15 cellular contexts compared by ENCODE assay signal in the genomic region with DNA sequence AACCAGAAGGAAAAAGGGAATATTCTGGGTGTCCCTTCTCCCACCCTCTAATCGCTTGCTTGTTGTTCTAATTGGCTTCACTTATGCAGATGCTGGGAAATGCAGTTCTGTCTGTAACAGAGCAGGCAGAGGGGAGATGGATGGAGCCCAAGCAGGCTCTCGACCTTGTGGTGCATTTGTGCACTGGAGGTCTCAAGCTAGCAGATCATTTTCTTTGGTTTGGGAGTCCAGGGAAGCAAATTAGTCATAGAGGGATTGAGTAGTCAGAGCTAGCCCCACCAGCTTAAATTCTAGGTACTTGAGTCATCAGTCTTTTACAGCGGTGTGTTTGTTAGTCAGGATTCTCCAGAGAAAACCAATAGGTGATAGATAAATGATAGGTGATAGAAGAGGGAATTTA.
DNase-seq lines count a peak whose midpoint lies in the region; FAIRE-seq and TF ChIP-seq lines count a peak whose summit lies in the region.
"Had no signal": no experiment of that assay in that cellular context is flagged by ENCODE, and none has a peak within 500 bp of the region (broad histone marks: within the 10 kb centered on the region; RNA-seq: fewer than 3 reads in every experiment).

No MANE protein-coding gene starts in this region.

- H3K9me3 Mint-ChIP-seq in brain = peaks cover 0 to 5% (median 2%) of the 10 kb centered on the region in 5 experiments
- H3K9me3 Mint-ChIP-seq: activated B cell treated with CpG ODN at 0.5 μM for 24 hours; activated T-helper 2 cell treated with anti-CD3 and anti-CD28 coated beads, Interferon-gamma antibody, Interleukin-2, Interleukin-4, amounts not matched to agents 10 μg/mL and 5 μg/mL and 100 μg/mL, durations not matched to agents 14 hours and 24 hours and 36 hours; CD4-positive, alpha-beta T cell had no signal

- H3K27ac Mint-ChIP-seq in brain = peak overlapping the region in 3 of 5 experiments; percentile 35 to 90 (median 65)
- H3K27ac Mint-ChIP-seq: activated B cell treated with CpG ODN at 0.5 μM for 24 hours; activated T-helper 2 cell treated with anti-CD3 and anti-CD28 coated beads, Interferon-gamma antibody, Interleukin-2, Interleukin-4, amounts not matched to agents 10 μg/mL and 5 μg/mL and 100 μg/mL, durations not matched to agents 14 hours and 24 hours and 36 hours; CD4-positive, alpha-beta T cell had no signal

- no peak for FAIRE-seq in GM12891 (lab: Jason Lieb, UNC)

- H3K27me3 Mint-ChIP-seq in brain = peaks cover 22% of the 10 kb centered on the region

- peaks cover 53% of the 10 kb centered on the region for H3K4me1 Mint-ChIP-seq in brain
- H3K4me1 Mint-ChIP-seq: activated B cell treated with CpG ODN at 0.5 μM for 24 hours had no signal

- no peak for TF ChIP-seq CTCF in brain (conservative IDR thresholded peaks at IDR 0.05)

- TF ChIP-seq POLR2A in GM12891 (IDR thresholded peaks at IDR 0.05; ENCODE audit: low read depth, low read length) = no peak

- DNase-seq in AG08395 (ENCODE audit: low spot score) (peak; percentile 90), HT1080 (ENCODE audit: low read depth) (peak; percentile 97), kidney glomerular epithelial cell (lab: John Stamatoyannopoulos, UW) (peak; percentile 90), KG1 (lab: John Stamatoyannopoulos, UW) (no peak), GM12891 (ENCODE audit: insufficient read length, low spot score) (no peak), amygdala (lab: John Stamatoyannopoulos, UW) (no peak)
- no peak for DNase-seq in activated CD4-positive, CD25-positive, alpha-beta regulatory T cell (lab: John Stamatoyannopoulos, UW)
- DNase-seq: activated B cell treated with CpG ODN at 0.5 μM for 24 hours; CD4-positive, alpha-beta T cell; NCI-H2081; RPMI8226; thyroid gland had no signal

- H3K4me3 Mint-ChIP-seq in brain = no peak overlapping the region
- H3K4me3 Mint-ChIP-seq: activated B cell treated with CpG ODN at 0.5 μM for 24 hours; CD4-positive, alpha-beta T cell; nephron had no signal

- H3K36me3 Mint-ChIP-seq in brain = no peaks in the 10 kb centered on the region

TF ChIP-seq in GM12891, 5 proteins besides CTCF, POLR2A, EP300 and RAD21:
- no peak for TF ChIP-seq TAF1 (IDR thresholded peaks at IDR 0.05; ENCODE audit: low read depth, low read length)
- no peak for TF ChIP-seq POU2F2 (IDR thresholded peaks at IDR 0.05; ENCODE audit: low read depth, low read length)
- TF ChIP-seq POLR2AphosphoS5 (IDR thresholded peaks at IDR 0.05; ENCODE audit: low read depth, low read length) = no peak
- no peak for TF ChIP-seq PAX5 (IDR thresholded peaks at IDR 0.05; ENCODE audit: insufficient read depth, low read length, severe bottlenecking)
- no peak for TF ChIP-seq SPI1 (IDR thresholded peaks at IDR 0.05; ENCODE audit: low read depth, low read length)

Comparison
In these comparisons a context has a peak if more than half of its experiments do, and no peak if none do; other contexts are left out.
1. DNase-seq: peak in AG08395 (single experiment), HT1080 (single experiment) and kidney glomerular epithelial cell (single experiment); none in KG1 (single experiment), activated CD4-positive, CD25-positive, alpha-beta regulatory T cell (0 of 4), GM12891 (single experiment) and amygdala (0 of 56).